In the genomic region with DNA sequence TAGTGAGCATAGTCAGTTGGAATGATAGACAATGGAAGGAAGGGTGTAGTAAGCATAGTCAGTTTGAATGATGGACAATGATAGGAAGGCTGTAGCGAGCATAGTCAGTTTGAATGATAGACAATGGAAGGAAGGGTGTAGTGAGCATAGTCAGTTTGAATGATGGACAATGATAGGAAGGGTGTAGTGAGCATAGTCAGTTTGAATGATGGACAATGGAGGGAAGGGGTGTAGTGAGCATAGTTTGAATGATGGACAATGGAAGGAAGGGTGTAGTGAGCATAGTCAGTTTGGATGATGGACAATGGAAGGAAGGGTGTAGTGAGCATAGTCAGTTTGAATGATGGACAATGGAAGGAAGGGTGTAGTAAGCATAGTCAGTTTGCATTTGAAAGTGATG, we compare ENCODE assay signal across 3 cellular contexts.
A peak's percentile ranks its signal among the peaks of the same experiment; 100 is the strongest.
TF ChIP-seq lines count a peak whose summit lies in the region.
"Not testable (repeated sequence)": the region's sequence is repeated elsewhere in the genome, so short reads cannot be mapped to it uniquely, and the experiment has no call there.

No MANE protein-coding gene starts in this region.

TF ChIP-seq in GM12878, 131 proteins besides CTCF, POLR2A, EP300 and RAD21:
- TF ChIP-seq, protein P1, sequence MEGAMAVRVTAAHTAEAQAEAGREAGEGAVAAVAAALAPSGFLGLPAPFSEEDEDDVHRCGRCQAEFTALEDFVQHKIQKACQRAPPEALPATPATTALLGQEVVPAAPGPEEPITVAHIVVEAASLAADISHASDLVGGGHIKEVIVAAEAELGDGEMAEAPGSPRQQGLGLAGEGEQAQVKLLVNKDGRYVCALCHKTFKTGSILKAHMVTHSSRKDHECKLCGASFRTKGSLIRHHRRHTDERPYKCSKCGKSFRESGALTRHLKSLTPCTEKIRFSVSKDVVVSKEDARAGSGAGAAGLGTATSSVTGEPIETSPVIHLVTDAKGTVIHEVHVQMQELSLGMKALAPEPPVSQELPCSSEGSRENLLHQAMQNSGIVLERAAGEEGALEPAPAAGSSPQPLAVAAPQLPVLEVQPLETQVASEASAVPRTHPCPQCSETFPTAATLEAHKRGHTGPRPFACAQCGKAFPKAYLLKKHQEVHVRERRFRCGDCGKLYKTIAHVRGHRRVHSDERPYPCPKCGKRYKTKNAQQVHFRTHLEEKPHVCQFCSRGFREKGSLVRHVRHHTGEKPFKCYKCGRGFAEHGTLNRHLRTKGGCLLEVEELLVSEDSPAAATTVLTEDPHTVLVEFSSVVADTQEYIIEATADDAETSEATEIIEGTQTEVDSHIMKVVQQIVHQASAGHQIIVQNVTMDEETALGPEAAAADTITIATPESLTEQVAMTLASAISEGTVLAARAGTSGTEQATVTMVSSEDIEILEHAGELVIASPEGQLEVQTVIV (IDR thresholded peaks at IDR 0.05; ENCODE audit: borderline replicate concordance, partially characterized antibody), result peak; percentile 36
- TF ChIP-seq, protein P2, sequence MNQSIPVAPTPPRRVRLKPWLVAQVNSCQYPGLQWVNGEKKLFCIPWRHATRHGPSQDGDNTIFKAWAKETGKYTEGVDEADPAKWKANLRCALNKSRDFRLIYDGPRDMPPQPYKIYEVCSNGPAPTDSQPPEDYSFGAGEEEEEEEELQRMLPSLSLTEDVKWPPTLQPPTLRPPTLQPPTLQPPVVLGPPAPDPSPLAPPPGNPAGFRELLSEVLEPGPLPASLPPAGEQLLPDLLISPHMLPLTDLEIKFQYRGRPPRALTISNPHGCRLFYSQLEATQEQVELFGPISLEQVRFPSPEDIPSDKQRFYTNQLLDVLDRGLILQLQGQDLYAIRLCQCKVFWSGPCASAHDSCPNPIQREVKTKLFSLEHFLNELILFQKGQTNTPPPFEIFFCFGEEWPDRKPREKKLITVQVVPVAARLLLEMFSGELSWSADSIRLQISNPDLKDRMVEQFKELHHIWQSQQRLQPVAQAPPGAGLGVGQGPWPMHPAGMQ (IDR thresholded peaks at IDR 0.05; ENCODE audit: borderline replicate concordance), result 0 out of 2 replicates have a peak, but pooled peaks have one; percentile 7
TF ChIP-seq in GM12878: peak in this region for 2; not testable (repeated sequence) for 129.

TF ChIP-seq in K562, 482 proteins besides CTCF, POLR2A, EP300 and RAD21:
- TF ChIP-seq MCM3 (IDR thresholded peaks at IDR 0.05), result 0 out of 2 replicates have a peak, but pooled peaks have one; percentile 34
TF ChIP-seq in K562: peak in this region for 1; not testable (repeated sequence) for 481.

TF ChIP-seq in HepG2, 621 proteins besides CTCF, POLR2A, EP300 and RAD21:
- TF ChIP-seq FOXA1 (IDR thresholded peaks at IDR 0.05) (peak; percentile 39; the same call in 1 of the 2 replicates), ARNT (IDR thresholded peaks at IDR 0.05) (peak; percentile 11; the same call in 1 of the 2 replicates), ZNF282 (IDR thresholded peaks at IDR 0.05; ENCODE audit: partially characterized antibody) (peak; percentile 95), NBN (conservative IDR thresholded peaks at IDR 0.05) (peak; percentile 89; the same call in 1 of the 2 replicates), PLRG1 (conservative IDR thresholded peaks at IDR 0.05) (0 out of 2 replicates have a peak, but pooled peaks have one; percentile 55), SOX6 (IDR thresholded peaks at IDR 0.05) (peak; percentile 91), ATF7 (IDR thresholded peaks at IDR 0.05) (0 out of 2 replicates have a peak, but pooled peaks have one; percentile 26), LCORL (IDR thresholded peaks at IDR 0.05) (peak; percentile 41; the same call in 1 of the 2 replicates), FOXP1 (IDR thresholded peaks at IDR 0.05) (peak; percentile 61; the same call in 1 of the 2 replicates), PHB2 (IDR thresholded peaks at IDR 0.05; ENCODE audit: partially characterized antibody) (peak; percentile 87), IKZF1 (IDR thresholded peaks at IDR 0.05) (peak; percentile 96), NONO (IDR thresholded peaks at IDR 0.05) (peak; percentile 41; the same call in 1 of the 2 replicates), ATM (IDR thresholded peaks at IDR 0.05; ENCODE audit: borderline replicate concordance) (peak; percentile 70; the same call in 1 of the 2 replicates), FOXK2 (IDR thresholded peaks at IDR 0.05) (peak; percentile 59; the same call in 1 of the 2 replicates), NFRKB (IDR thresholded peaks at IDR 0.05) (0 out of 2 replicates have a peak, but pooled peaks have one; percentile 34)
- not testable (repeated sequence) for TF ChIP-seq FOXA1 (CRISPR knock-in tag; IDR thresholded peaks at IDR 0.05); SOX6 (CRISPR knock-in tag; IDR thresholded peaks at IDR 0.05); ATF7 (CRISPR knock-in tag; IDR thresholded peaks at IDR 0.05); LCORL (CRISPR knock-in tag; IDR thresholded peaks at IDR 0.05); FOXP1 (CRISPR knock-in tag; IDR thresholded peaks at IDR 0.05); NONO (CRISPR knock-in tag; conservative IDR thresholded peaks at IDR 0.05)
- TF ChIP-seq, protein P3, sequence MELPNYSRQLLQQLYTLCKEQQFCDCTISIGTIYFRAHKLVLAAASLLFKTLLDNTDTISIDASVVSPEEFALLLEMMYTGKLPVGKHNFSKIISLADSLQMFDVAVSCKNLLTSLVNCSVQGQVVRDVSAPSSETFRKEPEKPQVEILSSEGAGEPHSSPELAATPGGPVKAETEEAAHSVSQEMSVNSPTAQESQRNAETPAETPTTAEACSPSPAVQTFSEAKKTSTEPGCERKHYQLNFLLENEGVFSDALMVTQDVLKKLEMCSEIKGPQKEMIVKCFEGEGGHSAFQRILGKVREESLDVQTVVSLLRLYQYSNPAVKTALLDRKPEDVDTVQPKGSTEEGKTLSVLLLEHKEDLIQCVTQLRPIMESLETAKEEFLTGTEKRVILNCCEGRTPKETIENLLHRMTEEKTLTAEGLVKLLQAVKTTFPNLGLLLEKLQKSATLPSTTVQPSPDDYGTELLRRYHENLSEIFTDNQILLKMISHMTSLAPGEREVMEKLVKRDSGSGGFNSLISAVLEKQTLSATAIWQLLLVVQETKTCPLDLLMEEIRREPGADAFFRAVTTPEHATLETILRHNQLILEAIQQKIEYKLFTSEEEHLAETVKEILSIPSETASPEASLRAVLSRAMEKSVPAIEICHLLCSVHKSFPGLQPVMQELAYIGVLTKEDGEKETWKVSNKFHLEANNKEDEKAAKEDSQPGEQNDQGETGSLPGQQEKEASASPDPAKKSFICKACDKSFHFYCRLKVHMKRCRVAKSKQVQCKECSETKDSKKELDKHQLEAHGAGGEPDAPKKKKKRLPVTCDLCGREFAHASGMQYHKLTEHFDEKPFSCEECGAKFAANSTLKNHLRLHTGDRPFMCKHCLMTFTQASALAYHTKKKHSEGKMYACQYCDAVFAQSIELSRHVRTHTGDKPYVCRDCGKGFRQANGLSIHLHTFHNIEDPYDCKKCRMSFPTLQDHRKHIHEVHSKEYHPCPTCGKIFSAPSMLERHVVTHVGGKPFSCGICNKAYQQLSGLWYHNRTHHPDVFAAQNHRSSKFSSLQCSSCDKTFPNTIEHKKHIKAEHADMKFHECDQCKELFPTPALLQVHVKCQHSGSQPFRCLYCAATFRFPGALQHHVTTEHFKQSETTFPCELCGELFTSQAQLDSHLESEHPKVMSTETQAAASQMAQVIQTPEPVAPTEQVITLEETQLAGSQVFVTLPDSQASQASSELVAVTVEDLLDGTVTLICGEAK (IDR thresholded peaks at IDR 0.05), result peak; percentile 14; the same call in 1 of the 2 replicates
- TF ChIP-seq, protein P3 (CRISPR knock-in tag; IDR thresholded peaks at IDR 0.05), result not testable (repeated sequence)
- TF ChIP-seq, protein P4, sequence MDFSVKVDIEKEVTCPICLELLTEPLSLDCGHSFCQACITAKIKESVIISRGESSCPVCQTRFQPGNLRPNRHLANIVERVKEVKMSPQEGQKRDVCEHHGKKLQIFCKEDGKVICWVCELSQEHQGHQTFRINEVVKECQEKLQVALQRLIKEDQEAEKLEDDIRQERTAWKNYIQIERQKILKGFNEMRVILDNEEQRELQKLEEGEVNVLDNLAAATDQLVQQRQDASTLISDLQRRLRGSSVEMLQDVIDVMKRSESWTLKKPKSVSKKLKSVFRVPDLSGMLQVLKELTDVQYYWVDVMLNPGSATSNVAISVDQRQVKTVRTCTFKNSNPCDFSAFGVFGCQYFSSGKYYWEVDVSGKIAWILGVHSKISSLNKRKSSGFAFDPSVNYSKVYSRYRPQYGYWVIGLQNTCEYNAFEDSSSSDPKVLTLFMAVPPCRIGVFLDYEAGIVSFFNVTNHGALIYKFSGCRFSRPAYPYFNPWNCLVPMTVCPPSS (IDR thresholded peaks at IDR 0.05), result peak; percentile 92
